ENCODE assay signal across 23 cellular contexts in the genomic region with DNA sequence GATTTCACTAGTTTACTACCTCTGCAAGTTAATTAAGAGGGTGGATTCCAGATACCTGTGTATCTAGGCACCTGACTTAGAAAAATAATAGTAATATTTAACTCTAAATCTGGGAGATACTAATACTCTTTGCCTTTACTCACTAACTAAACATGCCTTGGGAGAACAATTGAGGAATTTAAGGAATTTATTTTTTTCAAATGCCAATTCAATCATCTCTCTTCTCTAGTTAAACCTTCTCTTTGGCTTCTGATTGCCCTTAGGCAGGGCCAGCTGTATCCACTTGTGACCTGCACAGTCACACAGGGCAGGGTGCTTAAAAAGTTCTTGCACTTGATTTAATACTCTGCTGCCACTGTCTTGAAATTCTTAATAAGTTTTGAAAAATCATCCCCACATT.
DNase-seq lines count a peak whose midpoint lies in the region; ATAC-seq and TF ChIP-seq lines count a peak whose summit lies in the region.
"Had no signal": no experiment of that assay in that cellular context is flagged by ENCODE, and none has a peak within 500 bp of the region (broad histone marks: within the 10 kb centered on the region; RNA-seq: fewer than 3 reads in every experiment).

No MANE protein-coding gene starts in this region.

- H3K27ac Mint-ChIP-seq in natural killer cell, result no peak overlapping the region
- H3K27ac Mint-ChIP-seq: HFFc6; stimulated activated naive CD8-positive, alpha-beta T cell treated with anti-CD3 and anti-CD28 coated beads, Interleukin-15, Interleukin-2, amounts not matched to agents 100 ng/mL and 50 ng/mL, for 24 hours; T-helper 1 cell treated with Interleukin-12 subunit alpha and Interleukin-12 subunit beta and Interleukin-4 antibody, amounts not matched to agents 30 μg/mL and 1 μg/mL, for 36 hours had no signal

- no peak overlapping the region for H2AFZ ChIP-seq in mammary epithelial cell (ENCODE audit: low read depth, low read length)
- H2AFZ ChIP-seq: PC-9 had no signal

- no peaks in the 10 kb centered on the region for H4K20me1 ChIP-seq in mammary epithelial cell (ENCODE audit: insufficient read depth, low read length)

- peaks cover 4 to 6% of the 10 kb centered on the region in 2 donors for H3K9me3 Mint-ChIP-seq in natural killer cell
- H3K9me3 Mint-ChIP-seq: HFFc6; stimulated activated naive CD8-positive, alpha-beta T cell treated with anti-CD3 and anti-CD28 coated beads, Interleukin-15, Interleukin-2, amounts not matched to agents 100 ng/mL and 50 ng/mL, for 24 hours; T-helper 1 cell treated with Interleukin-12 subunit alpha and Interleukin-12 subunit beta and Interleukin-4 antibody, amounts not matched to agents 30 μg/mL and 1 μg/mL, for 36 hours had no signal

- no peaks in the 10 kb centered on the region for H3K4me1 Mint-ChIP-seq in natural killer cell

- BruUV-seq in mammary epithelial cell (replicated peaks; lab: Mats Ljungman, UMichigan), result no TSS peak

- CTCF ChIA-PET in mammary epithelial cell (lab: Charles Lee; ENCODE audit: low non-redundant PET), result no interaction called here

- H3K36me3 Mint-ChIP-seq in natural killer cell, result no peaks in the 10 kb centered on the region

- H3K27me3 Mint-ChIP-seq in natural killer cell (ENCODE audit: low read depth in 2 of 2), result no peaks in the 10 kb centered on the region
- H3K27me3 Mint-ChIP-seq: stimulated activated naive CD8-positive, alpha-beta T cell treated with anti-CD3 and anti-CD28 coated beads, Interleukin-15, Interleukin-2, amounts not matched to agents 100 ng/mL and 50 ng/mL, for 24 hours had no signal

- H3K4me1 ChIP-seq in mammary epithelial cell (ENCODE audit: insufficient read depth, low read length) (peaks cover 3% of the 10 kb centered on the region), breast epithelium (no peaks in the 10 kb centered on the region), adipocyte (ENCODE audit: control insufficient read depth, insufficient read depth, low read length) (no peaks in the 10 kb centered on the region)
- H3K4me1 ChIP-seq: BE2C, SJSA1 had no signal

- H3K4me3 ChIP-seq in mammary epithelial cell (replicated peaks in 1 of 3; ENCODE audit: insufficient read depth in 1 of 3, low read depth in 2 of 3, low read length in 3 of 3) (no peak overlapping the region), breast epithelium (no peak overlapping the region), adipocyte (ENCODE audit: low read length) (no peak overlapping the region), kidney epithelial cell (ENCODE audit: low read depth, low read length) (no peak overlapping the region)
- H3K4me3 ChIP-seq: PC-9, SJSA1, smooth muscle cell had no signal

- dilution Hi-C loops in mammary epithelial cell (cut with HindIII; ENCODE audit: low sequenced_read_pairs), result no loop called here

- intact Hi-C loops in mammary epithelial cell (cut with micrococcal nuclease) (no loop called here), breast epithelium (cut with DNase I; ENCODE audit: low total_unique reads) (no loop called here), natural killer cell (cut with micrococcal nuclease) (no loop called here)

- in situ Hi-C loops in mammary epithelial cell (cut with MboI; ENCODE audit: low sequenced_read_pairs in 2 of 2), result no loop called here

- H3K27me3 ChIP-seq in mammary epithelial cell (ENCODE audit: insufficient read depth, low read length) (no peaks in the 10 kb centered on the region), breast epithelium (no peaks in the 10 kb centered on the region), adipocyte (replicated peaks; ENCODE audit: control insufficient read depth, insufficient read depth, low read length) (no peaks in the 10 kb centered on the region), kidney epithelial cell (ENCODE audit: control insufficient read depth, insufficient read depth, low read length) (no peaks in the 10 kb centered on the region)
- H3K27me3 ChIP-seq: BE2C, SJSA1 had no signal

- DNase-seq in mammary epithelial cell, result peak; percentile 18
- no peak for DNase-seq in breast epithelium (ENCODE audit: low spot score in 2 of 2)
- DNase-seq in adipocyte (ENCODE audit: low read depth), result peak; percentile 9
- peak; percentile 14 for DNase-seq in kidney epithelial cell (ENCODE audit: low read depth)
- no peak for DNase-seq in stimulated activated CD4-positive, alpha-beta T cell treated with anti-CD3 and anti-CD28 coated beads, Interleukin-12 subunit alpha, Interleukin-12 subunit beta, amount 100 ng/mL, for 4 hours
- DNase-seq in natural killer cell, result no peak
- DNase-seq in NCI-H2171 (lab: John Stamatoyannopoulos, UW), result no peak
- DNase-seq in NCI-H1092 (lab: John Stamatoyannopoulos, UW), result no peak
- DNase-seq: activated CD4-positive, alpha-beta T cell treated with anti-CD3 and anti-CD28 coated beads, Interleukin-2, amount 50 U/mL, for 4 hours; activated CD8-positive, alpha-beta memory T cell treated with anti-CD3 and anti-CD28 coated beads, Interleukin-2, amount 50 U/mL, for 48 hours; activated effector memory CD4-positive, alpha-beta T cell treated with anti-CD3 and anti-CD28 coated beads, Interleukin-2, amount 50 U/mL, for 16 hours; BE2C; COR-L47; HFFc6; left cardiac atrium; stimulated activated CD4-positive, alpha-beta T cell treated with anti-CD3 and anti-CD28 coated beads, Interleukin-4, amount 100 ng/mL, for 24 hours; trophoblast cell had no signal

- H3K4me3 Mint-ChIP-seq in natural killer cell, result no peak overlapping the region
- H3K4me3 Mint-ChIP-seq: HFFc6; stimulated activated naive CD8-positive, alpha-beta T cell treated with anti-CD3 and anti-CD28 coated beads, Interleukin-15, Interleukin-2, amounts not matched to agents 100 ng/mL and 50 ng/mL, for 24 hours; T-helper 1 cell treated with Interleukin-12 subunit alpha and Interleukin-12 subunit beta and Interleukin-4 antibody, amounts not matched to agents 30 μg/mL and 1 μg/mL, for 36 hours had no signal

- no peak overlapping the region for H3K4me2 ChIP-seq in mammary epithelial cell (ENCODE audit: insufficient read depth, low read depth, low read length)
- H3K4me2 ChIP-seq: PC-9, smooth muscle cell had no signal

- no peak overlapping the region for H3K9ac ChIP-seq in mammary epithelial cell (ENCODE audit: insufficient read depth, low read length)
- no peak overlapping the region for H3K9ac ChIP-seq in adipocyte (ENCODE audit: low read length)

- H3K27ac ChIP-seq in mammary epithelial cell (ENCODE audit: insufficient read depth, low read depth, low read length), result no peak overlapping the region
- H3K27ac ChIP-seq in breast epithelium, result no peak overlapping the region
- H3K27ac ChIP-seq: 22Rv1, PC-9, SJSA1 had no signal

- TF ChIP-seq CTCF in mammary epithelial cell (conservative IDR thresholded peaks at IDR 0.05 in 1 of 2, IDR thresholded peaks at IDR 0.05 in 1 of 2; ENCODE audit: extremely low read depth in 1 of 2, insufficient read depth in 1 of 2, low read depth in 1 of 2, low read length in 2 of 2) (no peak), breast epithelium (IDR thresholded peaks at IDR 0.05) (no peak), kidney epithelial cell (IDR thresholded peaks at IDR 0.05; ENCODE audit: insufficient read depth, low read length, poor library complexity, severe bottlenecking) (no peak), natural killer cell (IDR thresholded peaks at IDR 0.05) (no peak)

- H3K36me3 ChIP-seq in mammary epithelial cell (ENCODE audit: insufficient read depth, low read length) (no peaks in the 10 kb centered on the region), breast epithelium (no peaks in the 10 kb centered on the region), adipocyte (ENCODE audit: control insufficient read depth, insufficient read depth, low read length, severe bottlenecking) (no peaks in the 10 kb centered on the region), kidney epithelial cell (ENCODE audit: control insufficient read depth, insufficient read depth, low read length) (no peaks in the 10 kb centered on the region)
- H3K36me3 ChIP-seq: BE2C, SJSA1 had no signal

- H3K9me3 ChIP-seq in mammary epithelial cell (replicated peaks; ENCODE audit: insufficient read depth, low read length) (no peaks in the 10 kb centered on the region), breast epithelium (no peaks in the 10 kb centered on the region), adipocyte (ENCODE audit: control insufficient read depth, low read length) (no peaks in the 10 kb centered on the region)
- H3K9me3 ChIP-seq: BE2C, SJSA1 had no signal

- no peak for TF ChIP-seq POLR2A in breast epithelium (IDR thresholded peaks at IDR 0.05)

- H3K79me2 ChIP-seq in mammary epithelial cell (ENCODE audit: insufficient read depth, low read length), result no peaks in the 10 kb centered on the region

- ATAC-seq in natural killer cell, result no peak
- ATAC-seq: left cardiac atrium had no signal

Comparison
In these comparisons a context has a peak if more than half of its experiments do, and no peak if none do; other contexts are left out.
1. DNase-seq: peak in mammary epithelial cell (single experiment), adipocyte (single experiment) and kidney epithelial cell (single experiment); none in breast epithelium (0 of 2), stimulated activated CD4-positive, alpha-beta T cell treated with anti-CD3 and anti-CD28 coated beads, Interleukin-12 subunit alpha, Interleukin-12 subunit beta, amount 100 ng/mL, for 4 hours (single experiment), natural killer cell (single experiment), NCI-H2171 (single experiment) and NCI-H1092 (single experiment).